In the genomic region with DNA sequence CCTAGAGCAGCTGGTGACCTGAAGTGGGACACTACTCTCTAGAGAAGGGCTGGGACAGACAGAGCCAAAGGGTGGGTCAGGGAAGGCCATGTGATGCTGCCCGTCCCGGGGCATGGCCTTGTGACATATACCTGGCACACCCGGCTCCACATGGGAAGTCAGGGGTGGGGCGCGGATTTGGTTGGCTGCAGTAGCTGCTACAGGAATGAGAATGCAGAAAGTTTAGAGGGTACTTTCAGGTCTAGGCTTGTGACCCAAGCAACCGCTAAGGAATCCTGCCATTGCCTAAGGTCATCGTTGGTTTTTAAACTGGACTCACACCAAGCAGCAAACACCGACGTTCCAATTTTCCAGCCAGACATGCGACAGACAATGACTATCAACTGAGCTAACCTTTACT, we compare ENCODE assay signal across 16 cellular contexts. TPM values are rescaled to one million over a fixed set of nuclear protein-coding genes. Genes with fewer than 3 reads are reported as not detected.
DNase-seq lines count a peak whose midpoint lies in the region; ATAC-seq and TF ChIP-seq lines count a peak whose summit lies in the region.
"Had no signal": no experiment of that assay in that cellular context is flagged by ENCODE, and none has a peak within 500 bp of the region (broad histone marks: within the 10 kb centered on the region; RNA-seq: fewer than 3 reads in every experiment).

No MANE protein-coding gene starts in this region.

- H3K9me3 ChIP-seq in BLaER1, result peaks cover 5% of the 10 kb centered on the region; the same call in 1 of the 2 replicates
- H3K9me3 ChIP-seq in KOPT-K1 (ENCODE audit: insufficient read depth, low read length, poor library complexity, severe bottlenecking), result no peaks in the 10 kb centered on the region
- H3K9me3 ChIP-seq in psoas muscle, result no peaks in the 10 kb centered on the region
- H3K9me3 ChIP-seq: left lung, testis had no signal

- ATAC-seq in psoas muscle (peak in 1 of 4 donors; percentile 21), HG02571 (IDR thresholded peaks at IDR 0.05; ENCODE audit: unreplicated experiment) (no peak)

- intact Hi-C loops in psoas muscle (cut with DNase I), result loop anchor here in 1 of 2 donors (5.0 kb wide), 1 partner anchor 75 kb away; no protein-coding TSS in a partner anchor

- WGBS in psoas muscle, 3 donors, result 55 to 68% (median 65%) methylated on average over 10 of the region's 10 CpGs

- peak overlapping the region; percentile 81 for H3K9ac ChIP-seq in BLaER1

- H3K27me3 ChIP-seq in BLaER1 (no peaks in the 10 kb centered on the region), psoas muscle (ENCODE audit: insufficient read depth in 3 of 3, low read length in 2 of 3) (no peaks in the 10 kb centered on the region)
- H3K27me3 ChIP-seq: left lung, testis had no signal

- H3K4me3 ChIP-seq in BLaER1 (peak overlapping the region; percentile 58; the same call in 1 of the 2 replicates), epithelial cell of esophagus (ENCODE audit: low read length) (no peak overlapping the region), psoas muscle (no peak overlapping the region)
- H3K4me3 ChIP-seq: left lung, testis had no signal

- H3K27ac ChIP-seq in BLaER1 (peak overlapping the region; percentile 95), KOPT-K1 (ENCODE audit: low read depth, low read length, poor library complexity, severe bottlenecking) (peak overlapping the region; percentile 100), psoas muscle (peak overlapping the region; percentile 72)
- H3K27ac ChIP-seq: VCaP had no signal

- no peaks in the 10 kb centered on the region for H4K20me1 ChIP-seq in BLaER1

- POLR2A ChIA-PET in HEK293T (lab: Yijun Ruan, JAX), result no interaction called here

- H3K4me1 ChIP-seq in BLaER1, result peaks cover 88% of the 10 kb centered on the region
- peaks cover 14% of the 10 kb centered on the region for H3K4me1 ChIP-seq in psoas muscle
- H3K4me1 ChIP-seq: testis had no signal

- TF ChIP-seq CTCF in epithelial cell of esophagus (IDR thresholded peaks at IDR 0.05; ENCODE audit: insufficient read depth, low read depth, low read length, missing control alignments) (no peak), psoas muscle (IDR thresholded peaks at IDR 0.05) (no peak), GM20000 (IDR thresholded peaks at IDR 0.05; ENCODE audit: extremely low read depth, missing control alignments) (no peak)

- peak; percentile 50 for DNase-seq in epithelial cell of esophagus (ENCODE audit: low read depth)
- DNase-seq in psoas muscle, result no peak
- no peak for DNase-seq in GM20000 (ENCODE audit: low spot score)
- DNase-seq in HEK293T (ENCODE audit: extremely low spot score), result no peak
- no peak for DNase-seq in Ammon's horn (ENCODE audit: low spot score)
- DNase-seq: activated CD8-positive, alpha-beta memory T cell treated with anti-CD3 and anti-CD28 coated beads, Interleukin-2, amount 50 U/mL, for 48 hours; activated naive CD8-positive, alpha-beta T cell treated with anti-CD3 and anti-CD28 coated beads for 36 hours; DMS79 treated with DMSO at 0.1 percent for 48 hours; hypothalamus; left lung; NCI-H226; testis had no signal

- H3K36me3 ChIP-seq in BLaER1 (peaks cover 36% of the 10 kb centered on the region), KOPT-K1 (ENCODE audit: insufficient read depth, low read length) (peaks cover 29% of the 10 kb centered on the region), psoas muscle (ENCODE audit: insufficient read depth in 1 of 2, low read depth in 1 of 2) (no peaks in the 10 kb centered on the region)

- CTCF ChIA-PET in HEK293T (lab: Yijun Ruan, JAX), result interaction anchor here (0.6 kb wide), 1 partner anchor 41 kb away, joined by 3 read pairs; no protein-coding TSS in a partner anchor

- H3K4me2 ChIP-seq in BLaER1, result peak overlapping the region; percentile 96

TF ChIP-seq in HEK293T, 16 proteins besides CTCF, POLR2A, EP300 and RAD21:
- TF ChIP-seq FOXA1 (IDR thresholded peaks at IDR 0.05), result no peak
- TF ChIP-seq LEF1 (IDR thresholded peaks at IDR 0.05; ENCODE audit: borderline replicate concordance), result no peak
- no peak for TF ChIP-seq TARDBP (IDR thresholded peaks at IDR 0.05)
- no peak for TF ChIP-seq FOXK2 (IDR thresholded peaks at IDR 0.05)
- TF ChIP-seq ZNF384 (IDR thresholded peaks at IDR 0.05), result no peak
- no peak for TF ChIP-seq BHLHE40 (IDR thresholded peaks at IDR 0.05; ENCODE audit: borderline replicate concordance)
- TF ChIP-seq PKNOX1 (IDR thresholded peaks at IDR 0.05), result no peak
- no peak for TF ChIP-seq L3MBTL2 (conservative IDR thresholded peaks at IDR 0.05)
- TF ChIP-seq SUZ12 (IDR thresholded peaks at IDR 0.05), result no peak
- no peak for TF ChIP-seq SP1 (IDR thresholded peaks at IDR 0.05)
- no peak for TF ChIP-seq FOXM1 (IDR thresholded peaks at IDR 0.05; ENCODE audit: borderline replicate concordance)
- TF ChIP-seq NFRKB (IDR thresholded peaks at IDR 0.05), result no peak
- no peak for TF ChIP-seq HDGF (IDR thresholded peaks at IDR 0.05; ENCODE audit: borderline replicate concordance)

RNA-seq across cellular contexts. Expression of gene RCBTB2, which starts 25.9 kb away (rescaled TPM):
- total RNA-seq in psoas muscle, result 10 to 100 TPM in 2 of 4 donors, 1 to 10 TPM in 2; 2.8 to 18.5 (median 10.3) TPM
- 1 to 10 TPM; 3.1 to 8.2 (median 3.5) TPM for polyA plus RNA-seq in psoas muscle
